Comparison of ENCODE assay signal across 12 cellular contexts in the genomic region with DNA sequence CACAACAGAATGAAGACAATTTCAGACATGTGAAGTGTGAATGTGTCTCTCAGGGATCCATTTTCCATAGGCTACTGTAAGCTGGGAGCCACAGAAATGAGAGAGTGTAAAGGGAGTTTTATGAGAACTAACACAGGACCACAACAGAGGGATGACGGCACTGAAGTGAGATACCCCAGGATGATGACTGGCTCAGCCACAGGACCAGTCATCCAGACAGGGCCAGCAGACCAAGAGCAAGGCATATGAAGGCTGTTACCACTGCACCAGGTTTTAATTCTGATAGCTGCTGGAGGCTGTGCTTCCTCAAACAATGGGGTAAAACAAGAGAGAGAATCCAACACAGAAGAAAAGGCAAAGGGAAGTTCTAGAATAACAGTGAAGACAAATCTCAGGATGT.
A peak's percentile ranks its signal among the peaks of the same experiment; 100 is the strongest.
DNase-seq lines count a peak whose midpoint lies in the region; ATAC-seq, FAIRE-seq and TF ChIP-seq lines count a peak whose summit lies in the region.
"Had no signal": no experiment of that assay in that cellular context is flagged by ENCODE, and none has a peak within 500 bp of the region (broad histone marks: within the 10 kb centered on the region; RNA-seq: fewer than 3 reads in every experiment).

No MANE protein-coding gene starts in this region.

- H3K14ac ChIP-seq in IMR-90 (replicated peaks; ENCODE audit: low read depth, low read length) = no peak overlapping the region

- H3K4me3 Mint-ChIP-seq in activated naive CD4-positive, alpha-beta T cell treated with anti-CD3 and anti-CD28 coated beads, Interleukin-2, amount 10 ng/mL, durations not matched to agents 7 days and 5 days = no peak overlapping the region

- TF ChIP-seq RAD21 in IMR-90 (IDR thresholded peaks at IDR 0.05; ENCODE audit: low read length) = no peak

- H4K5ac ChIP-seq in IMR-90 (ENCODE audit: low read depth, low read length) = no peak overlapping the region

- peaks cover 2% of the 10 kb centered on the region for H3K9me3 Mint-ChIP-seq in activated naive CD4-positive, alpha-beta T cell treated with anti-CD3 and anti-CD28 coated beads, Interleukin-2, amount 10 ng/mL, durations not matched to agents 7 days and 5 days

- peak overlapping the region; percentile 49 for H3K27ac Mint-ChIP-seq in activated naive CD4-positive, alpha-beta T cell treated with anti-CD3 and anti-CD28 coated beads, Interleukin-2, amount 10 ng/mL, durations not matched to agents 7 days and 5 days

- no peak overlapping the region for H2BK5ac ChIP-seq in IMR-90 (ENCODE audit: low read depth, low read length, poor library complexity, severe bottlenecking)

- no peak overlapping the region for H2BK20ac ChIP-seq in IMR-90 (ENCODE audit: low read depth, low read length)

- intact Hi-C loops in IMR-90 (cut with micrococcal nuclease) = no loop called here

- H2AK5ac ChIP-seq in IMR-90 (ENCODE audit: low read depth, low read length) = no peak overlapping the region

- H3K36me3 ChIP-seq in IMR-90 (ENCODE audit: control insufficient read depth, insufficient read depth, low read length) = no peaks in the 10 kb centered on the region
- H3K36me3 ChIP-seq: right lobe of liver had no signal

- H2BK120ac ChIP-seq in IMR-90 (ENCODE audit: low read depth, low read length) = no peak overlapping the region

- no peaks in the 10 kb centered on the region for H3K9me1 ChIP-seq in IMR-90 (ENCODE audit: insufficient read depth, low read length)

- H3K9ac ChIP-seq in IMR-90 (ENCODE audit: low read depth, low read length) = no peak overlapping the region

- no peak overlapping the region for H3K4me2 ChIP-seq in IMR-90 (ENCODE audit: low read depth, low read length)

- H3K27me3 Mint-ChIP-seq in activated naive CD4-positive, alpha-beta T cell treated with anti-CD3 and anti-CD28 coated beads, Interleukin-2, amount 10 ng/mL, durations not matched to agents 7 days and 5 days = no peaks in the 10 kb centered on the region

- no peak overlapping the region for H4K8ac ChIP-seq in IMR-90 (ENCODE audit: low read depth in 2 of 2, low read length in 2 of 2)

- no peak overlapping the region for H3K4ac ChIP-seq in IMR-90 (ENCODE audit: low read depth, low read length)

- H2AK9ac ChIP-seq in IMR-90 (replicated peaks; ENCODE audit: low read depth, low read length, poor library complexity) = no peak overlapping the region

- in situ Hi-C loops in IMR-90 (cut with MboI; ENCODE audit: low sequenced_read_pairs) = no loop called here

- no peak for FAIRE-seq in frontal cortex (lab: Jason Lieb, UNC)

- WGBS in IMR-90 (ENCODE audit: extremely low coverage in 2 of 2, insufficient read length in 1 of 2), 2 experiments = no CpG with 5 or more reads among the region's 1 CpG

- dilution Hi-C loops in IMR-90 (cut with HindIII; ENCODE audit: low sequenced_read_pairs, unreplicated experiment) = no loop called here

- H2BK15ac ChIP-seq in IMR-90 (ENCODE audit: low read depth, low read length) = no peak overlapping the region

- H3K9me3 ChIP-seq in IMR-90 (ENCODE audit: control insufficient read depth, insufficient read depth, low read length) = no peaks in the 10 kb centered on the region; the same call in 1 of the 2 replicates
- H3K9me3 ChIP-seq: right lobe of liver had no signal

- H3K4me1 ChIP-seq in IMR-90 (ENCODE audit: control insufficient read depth, insufficient read depth, low read length) = no peaks in the 10 kb centered on the region
- H3K4me1 ChIP-seq: right lobe of liver had no signal

- no peak overlapping the region for H3K56ac ChIP-seq in IMR-90 (ENCODE audit: extremely low read depth, insufficient read depth, low read length)

- CTCF ChIA-PET in IMR-90 (lab: Yijun Ruan, JAX) = no interaction called here
- CTCF ChIA-PET in activated naive CD4-positive, alpha-beta T cell treated with anti-CD3 and anti-CD28 coated beads, Interleukin-2, amount 10 ng/mL, durations not matched to agents 7 days and 5 days (lab: Charles Lee) = interaction anchor here (1.1 to 1.4 kb wide), 3 partner anchors 8 to 93 kb away, joined by 3 to 4 read pairs (median 3); no protein-coding TSS in a partner anchor

- H3K27me3 ChIP-seq in IMR-90 (ENCODE audit: control insufficient read depth, insufficient read depth, low read length) = peaks cover 5% of the 10 kb centered on the region
- H3K27me3 ChIP-seq: dorsolateral prefrontal cortex, right lobe of liver had no signal

- no peak for TF ChIP-seq CTCF in IMR-90 (conservative IDR thresholded peaks at IDR 0.05; ENCODE audit: low read depth, low read length)

- no peak overlapping the region for H4K91ac ChIP-seq in IMR-90 (ENCODE audit: insufficient read depth, low read depth, low read length)

- peaks cover 78% of the 10 kb centered on the region for H3K4me1 Mint-ChIP-seq in activated naive CD4-positive, alpha-beta T cell treated with anti-CD3 and anti-CD28 coated beads, Interleukin-2, amount 10 ng/mL, durations not matched to agents 7 days and 5 days

- no peak for TF ChIP-seq POLR2A in IMR-90 (IDR thresholded peaks at IDR 0.05; ENCODE audit: low read depth, low read length)

- POLR2A ChIA-PET in IMR-90 (lab: Charles Lee; ENCODE audit: unreplicated experiment) = no interaction called here

- DNase-seq in activated CD4-positive, CD25-positive, alpha-beta regulatory T cell treated with anti-CD3 and anti-CD28 coated beads, Interleukin-2, amount 50 U/mL, for 72 hours = no peak
- DNase-seq in IMR-90 (no peak), putamen (ENCODE audit: low spot score) (no peak), frontal cortex (ENCODE audit: low spot score in 2 of 2) (no peak)
- DNase-seq in activated naive CD4-positive, alpha-beta T cell treated with anti-CD3 and anti-CD28 coated beads, Interleukin-2, amount 10 ng/mL, durations not matched to agents 7 days and 5 days = no peak
- peak; percentile 22 for DNase-seq in stimulated activated CD8-positive, alpha-beta memory T cell treated with anti-CD3 and anti-CD28 coated beads, Interleukin-12 subunit alpha, Interleukin-12 subunit beta, amount 100 ng/mL, for 4 hours (ENCODE audit: low read depth)
- DNase-seq: ACHN, activated gamma-delta T cell treated with Interleukin-2 at 50 U/mL for 16 hours, dorsolateral prefrontal cortex, right lobe of liver had no signal

- H3K23ac ChIP-seq in IMR-90 (ENCODE audit: low read depth, low read length) = peak overlapping the region; percentile 38; the same call in 1 of the 2 replicates

- no peak overlapping the region for H3K27ac ChIP-seq in IMR-90 (ENCODE audit: insufficient read depth, low read length)
- H3K27ac ChIP-seq: right lobe of liver had no signal

- no peak overlapping the region for H3K4me3 ChIP-seq in IMR-90 (ENCODE audit: insufficient read depth, low read depth, low read length)
- H3K4me3 ChIP-seq: dorsolateral prefrontal cortex, right lobe of liver had no signal

- peaks cover 72% of the 10 kb centered on the region for H3K36me3 Mint-ChIP-seq in activated naive CD4-positive, alpha-beta T cell treated with anti-CD3 and anti-CD28 coated beads, Interleukin-2, amount 10 ng/mL, durations not matched to agents 7 days and 5 days

- BruUV-seq in IMR-90 (replicated peaks; lab: Mats Ljungman, UMichigan) = no TSS peak

- no peaks in the 10 kb centered on the region for H4K20me1 ChIP-seq in IMR-90 (ENCODE audit: insufficient read depth, low read length)

- H3K18ac ChIP-seq in IMR-90 (ENCODE audit: low read depth, low read length) = no peak overlapping the region

- peak; percentile 99 to 100 for ATAC-seq in activated CD4-positive, CD25-positive, alpha-beta regulatory T cell treated with anti-CD3 and anti-CD28 coated beads, Interleukin-2, amount 50 U/mL, for 24 hours
- ATAC-seq in IMR-90 (ENCODE audit: low read depth) (no peak), HG03097 (IDR thresholded peaks at IDR 0.05; ENCODE audit: low FRiP score, unreplicated experiment) (no peak)

- no peaks in the 10 kb centered on the region for H3K79me1 ChIP-seq in IMR-90 (ENCODE audit: low read depth in 1 of 2, low read length in 2 of 2)

- no peak overlapping the region for H2AFZ ChIP-seq in IMR-90 (replicated peaks; ENCODE audit: low read length, poor library complexity)

TF ChIP-seq in IMR-90, 13 proteins besides CTCF, POLR2A, EP300 and RAD21:
- TF ChIP-seq RCOR1 (IDR thresholded peaks at IDR 0.05; ENCODE audit: insufficient replicate concordance, low read length) (no peak), CHD1 (IDR thresholded peaks at IDR 0.05; ENCODE audit: low read depth, low read length) (no peak), MXI1 (IDR thresholded peaks at IDR 0.05; ENCODE audit: borderline replicate concordance, low read depth, low read length) (no peak), FOS (IDR thresholded peaks at IDR 0.05; ENCODE audit: low read depth, low read length) (no peak), SMC3 (IDR thresholded peaks at IDR 0.05; ENCODE audit: low read depth, low read length) (no peak), RFX5 (IDR thresholded peaks at IDR 0.05; ENCODE audit: low read depth, low read length) (no peak), MAFK (IDR thresholded peaks at IDR 0.05; ENCODE audit: low read depth, low read length) (no peak), CEBPB (IDR thresholded peaks at IDR 0.05; ENCODE audit: low read depth, low read length) (no peak), NFE2L2 (IDR thresholded peaks at IDR 0.05; ENCODE audit: low read depth, low read length) (no peak), MAZ (IDR thresholded peaks at IDR 0.05; ENCODE audit: borderline replicate concordance, low read depth, low read length) (no peak)
- TF ChIP-seq, protein P1, sequence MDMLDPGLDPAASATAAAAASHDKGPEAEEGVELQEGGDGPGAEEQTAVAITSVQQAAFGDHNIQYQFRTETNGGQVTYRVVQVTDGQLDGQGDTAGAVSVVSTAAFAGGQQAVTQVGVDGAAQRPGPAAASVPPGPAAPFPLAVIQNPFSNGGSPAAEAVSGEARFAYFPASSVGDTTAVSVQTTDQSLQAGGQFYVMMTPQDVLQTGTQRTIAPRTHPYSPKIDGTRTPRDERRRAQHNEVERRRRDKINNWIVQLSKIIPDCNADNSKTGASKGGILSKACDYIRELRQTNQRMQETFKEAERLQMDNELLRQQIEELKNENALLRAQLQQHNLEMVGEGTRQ (IDR thresholded peaks at IDR 0.05; ENCODE audit: low read depth, low read length) = no peak

Comparison
In these comparisons a context has a peak if more than half of its experiments do, and no peak if none do; other contexts are left out.
1. ATAC-seq: peak in activated CD4-positive, CD25-positive, alpha-beta regulatory T cell treated with anti-CD3 and anti-CD28 coated beads, Interleukin-2, amount 50 U/mL, for 24 hours (2 of 2); none in IMR-90 (single experiment) and HG03097 (single experiment).